8 cellular contexts compared by ENCODE assay signal in the genomic region with DNA sequence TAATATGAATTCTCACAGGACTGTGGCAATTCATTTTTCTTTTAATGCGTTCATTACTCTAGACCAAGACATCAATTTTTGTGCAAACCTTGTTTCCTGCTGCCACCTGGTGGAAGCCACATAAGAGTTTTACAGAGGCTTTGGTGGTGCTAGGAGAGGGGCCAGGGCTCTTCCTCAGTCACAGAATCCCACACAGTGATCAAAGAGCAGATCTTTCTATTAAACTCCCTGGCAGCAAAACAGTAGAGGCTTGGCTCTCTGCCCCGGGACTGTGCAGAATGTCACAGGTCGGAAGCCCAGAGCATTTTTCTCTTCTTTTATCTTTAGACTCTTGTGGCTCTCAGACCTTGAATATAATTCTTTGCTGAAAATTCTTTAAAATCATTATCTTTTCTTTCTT.
DNase-seq lines count a peak whose midpoint lies in the region; ATAC-seq and TF ChIP-seq lines count a peak whose summit lies in the region.

No MANE protein-coding gene starts in this region.

- H3K4me1 ChIP-seq in osteoblast (ENCODE audit: insufficient read depth, low read length) = peaks cover 8% of the 10 kb centered on the region

- TF ChIP-seq CTCF in fibroblast of pulmonary artery (IDR thresholded peaks at IDR 0.05; ENCODE audit: low read length, missing control alignments) (peak; percentile 64), osteoblast (IDR thresholded peaks at IDR 0.05; ENCODE audit: extremely low read depth, low read depth, low read length) (peak; percentile 64)

- no peaks in the 10 kb centered on the region for H4K20me1 ChIP-seq in osteoblast (ENCODE audit: insufficient read depth, low read length)

- peak overlapping the region; percentile 64 for H3K4me2 ChIP-seq in osteoblast (ENCODE audit: insufficient read depth, low read length)

- H2AFZ ChIP-seq in osteoblast (ENCODE audit: low read length) = no peak overlapping the region

- peak; percentile 33 for DNase-seq in DMS 273 treated with DMSO at 0.1 percent for 48 hours (lab: John Stamatoyannopoulos, UW)
- DNase-seq in NCI-H1048 (lab: John Stamatoyannopoulos, UW) = peak; percentile 37
- peak; percentile 90 for DNase-seq in SK-N-MC (ENCODE audit: low read depth, low spot score)
- peak; percentile 66 for DNase-seq in fibroblast of pulmonary artery (ENCODE audit: low read depth)
- no peak for DNase-seq in osteoblast (ENCODE audit: insufficient read length, low spot score, missing footprints)
- DNase-seq in HPDE6-E6E7 (ENCODE audit: extremely low spot score) = no peak

- no peaks in the 10 kb centered on the region for H3K27me3 ChIP-seq in osteoblast (ENCODE audit: insufficient read depth, low read length)

- no peaks in the 10 kb centered on the region; the same call in 1 of the 2 replicates for H3K9me3 ChIP-seq in SK-N-MC (ENCODE audit: low read depth, low read length)
- no peaks in the 10 kb centered on the region for H3K9me3 ChIP-seq in osteoblast (ENCODE audit: low read depth, low read length)

- H3K27ac ChIP-seq in SK-N-MC = peak overlapping the region; percentile 80
- no peak overlapping the region for H3K27ac ChIP-seq in osteoblast (ENCODE audit: low read depth, low read length)

- ATAC-seq in GM21515 (IDR thresholded peaks at IDR 0.05; ENCODE audit: unreplicated experiment) = peak; percentile 80
- ATAC-seq in GM19023 (IDR thresholded peaks at IDR 0.05; ENCODE audit: unreplicated experiment) = no peak

- no peak overlapping the region for H3K9ac ChIP-seq in SK-N-MC (ENCODE audit: insufficient read length)

- H3K4me3 ChIP-seq in SK-N-MC (peak overlapping the region; percentile 50), fibroblast of pulmonary artery (replicated peaks; ENCODE audit: low read depth, low read length) (no peak overlapping the region), osteoblast (ENCODE audit: insufficient read depth, low read length) (no peak overlapping the region)

- no peaks in the 10 kb centered on the region for H3K79me2 ChIP-seq in osteoblast (ENCODE audit: insufficient read depth, low read length)

- H3K36me3 ChIP-seq in SK-N-MC (ENCODE audit: insufficient read depth, low read length) = no peaks in the 10 kb centered on the region; the same call in 1 of the 2 replicates
- H3K36me3 ChIP-seq in osteoblast (ENCODE audit: insufficient read depth, low read length) = no peaks in the 10 kb centered on the region

Comparison
In these comparisons a context has a peak if more than half of its experiments do, and no peak if none do; other contexts are left out.
1. DNase-seq: peak in DMS 273 treated with DMSO at 0.1 percent for 48 hours (single experiment), NCI-H1048 (single experiment), SK-N-MC (single experiment) and fibroblast of pulmonary artery (single experiment); none in osteoblast (single experiment) and HPDE6-E6E7 (single experiment).